ENCODE assay signal across 8 cellular contexts in genomic region chr12:123232807-123233504, GRCh38. TPM values are rescaled to one million over a fixed set of nuclear protein-coding genes. Genes with fewer than 3 reads are reported as not detected.
DNase-seq lines count a peak whose midpoint lies in the region; TF ChIP-seq lines count a peak whose summit lies in the region.

MPHOSPH9 (minus strand) TSS chr12:123233141; CDS start chr12:123230364, 2,777 bp downstream.
MTRFR (plus strand) TSS chr12:123233436; CDS start chr12:123253675, 20,239 bp downstream.

- in situ Hi-C loops in HAP-1 (cut with MboI; ENCODE audit: low sequenced_read_pairs): no loop called here

- H2AFZ ChIP-seq in MM.1S (ENCODE audit: low read length) (peak within 1 kb of the TSS; percentile 83), neural cell (ENCODE audit: low read depth, low read length) (peak within 1 kb of the TSS; percentile 86)

- H3K4me2 ChIP-seq in MM.1S (ENCODE audit: low read depth, low read length): peak within 1 kb of the TSS; percentile 83
- peak within 1 kb of the TSS; percentile 87 for H3K4me2 ChIP-seq in neural cell (ENCODE audit: low read length)

- no peaks in the 10 kb centered on the region for H4K20me1 ChIP-seq in MM.1S (ENCODE audit: insufficient read depth, low read length)
- no peaks in the 10 kb centered on the region for H4K20me1 ChIP-seq in neural cell (ENCODE audit: insufficient read depth)

- TF ChIP-seq POLR2A in stomach (IDR thresholded peaks at IDR 0.05): peak in 2 of 4 donors; percentile 85 to 86

- H3K9me3 ChIP-seq in ES-I3 (ENCODE audit: control insufficient read depth, insufficient read depth, low read length) (no peaks in the 10 kb centered on the region), HAP-1 (peaks cover 2% of the 10 kb centered on the region; the same call in 1 of the 2 replicates), MM.1S (replicated peaks; ENCODE audit: insufficient read depth, low read length) (no peaks in the 10 kb centered on the region), neural cell (ENCODE audit: low read length) (no peaks in the 10 kb centered on the region), stomach (no peaks in the 10 kb centered on the region)

- 0% methylated on average over 20 to 66 of the region's 66 CpGs for WGBS in stomach, 5 donors

- TF ChIP-seq CTCF in MM.1S (IDR thresholded peaks at IDR 0.05; ENCODE audit: low read length) (no peak), fibroblast of villous mesenchyme (IDR thresholded peaks at IDR 0.05; ENCODE audit: insufficient read depth, low read depth, low read length) (no peak), neural cell (IDR thresholded peaks at IDR 0.05; ENCODE audit: poor library complexity, severe bottlenecking) (no peak), stomach (IDR thresholded peaks at IDR 0.05) (no peak)

- TF ChIP-seq RAD21 in neural cell (conservative IDR thresholded peaks at IDR 0.05): peak; percentile 23

- H3K79me2 ChIP-seq in MM.1S (ENCODE audit: low read length) (peaks cover 74% of the 10 kb centered on the region), neural cell (replicated peaks; ENCODE audit: insufficient read depth, low read length) (peaks cover 53% of the 10 kb centered on the region)

- H3K4me3 ChIP-seq in HAP-1 (peak within 1 kb of the TSS; percentile 81), MM.1S (ENCODE audit: low read length) (peak within 1 kb of the TSS; percentile 87), fibroblast of villous mesenchyme (ENCODE audit: low read depth, low read length) (peak within 1 kb of the TSS; percentile 99), neural cell (ENCODE audit: low read length) (peak within 1 kb of the TSS; percentile 82), stomach (peak within 1 kb of the TSS; percentile 85 to 97 (median 92))

- no peaks in the 10 kb centered on the region for H3K9me2 ChIP-seq in MM.1S (replicated peaks; ENCODE audit: insufficient read depth, low read length)
- no peaks in the 10 kb centered on the region for H3K9me2 ChIP-seq in neural cell (ENCODE audit: insufficient read depth, low read length)

- DNase-seq in HAP-1 (ENCODE audit: low spot score in 2 of 2): peak; percentile 99
- peak; percentile 96 for DNase-seq in MM.1S
- DNase-seq in SIG-M5 (lab: John Stamatoyannopoulos, UW): peak; percentile 97
- DNase-seq in activated gamma-delta T cell (lab: John Stamatoyannopoulos, UW): peak; percentile 98
- peak; percentile 100 for DNase-seq in fibroblast of villous mesenchyme (ENCODE audit: low read depth)
- peak; percentile 98 for DNase-seq in stomach

- intact Hi-C loops in stomach (cut with DNase I; ENCODE audit: low total_unique reads): loop anchor here (10.0 kb wide), 2 partner anchors 198 to 248 kb away; partner anchors contain the start of gene ARL6IP4

- H3K27ac ChIP-seq in MM.1S (ENCODE audit: low read length) (peak within 1 kb of the TSS; percentile 62; the same call in 1 of the 2 replicates), neural cell (ENCODE audit: low read length) (peak within 1 kb of the TSS; percentile 87), stomach (peak within 1 kb of the TSS; percentile 90 to 97 (median 96))

- 0 out of 2 replicates have a peak, but pooled peaks cover 7% of the 10 kb centered on the region for H3F3A ChIP-seq in MM.1S (ENCODE audit: insufficient read depth, low read length)
- H3F3A ChIP-seq in neural cell (ENCODE audit: insufficient read depth, low read length, poor library complexity, severe bottlenecking): no peaks in the 10 kb centered on the region

- H3K9ac ChIP-seq in ES-I3 (ENCODE audit: low read depth, low read length): peak within 1 kb of the TSS; percentile 67
- peak within 1 kb of the TSS; percentile 84 for H3K9ac ChIP-seq in MM.1S (ENCODE audit: low read length)
- H3K9ac ChIP-seq in neural cell (ENCODE audit: low read length): peak within 1 kb of the TSS; percentile 83

- H3K4me1 ChIP-seq in ES-I3 (ENCODE audit: insufficient read depth, low read length) (no peaks in the 10 kb centered on the region), HAP-1 (peaks cover 25% of the 10 kb centered on the region), MM.1S (ENCODE audit: low read length) (peaks cover 6% of the 10 kb centered on the region; the same call in 1 of the 2 replicates), stomach (peaks cover 38 to 82% (median 64%) of the 10 kb centered on the region in 4 donors)

- H3K36me3 ChIP-seq in ES-I3 (ENCODE audit: insufficient read depth, low read length) (no peaks in the 10 kb centered on the region; the same call in 1 of the 2 replicates), HAP-1 (replicated peaks) (peaks cover 16% of the 10 kb centered on the region), MM.1S (replicated peaks; ENCODE audit: insufficient read depth, low read length) (no peaks in the 10 kb centered on the region), neural cell (ENCODE audit: insufficient read depth, low read length) (no peaks in the 10 kb centered on the region), stomach (peaks cover 0 to 4% (median 0%) of the 10 kb centered on the region in 4 donors)

- H3K27me3 ChIP-seq in HAP-1 (ENCODE audit: low read depth) (no peaks in the 10 kb centered on the region), MM.1S (replicated peaks; ENCODE audit: insufficient read depth, low read length) (no peaks in the 10 kb centered on the region), neural cell (ENCODE audit: insufficient read depth, low read depth, low read length) (no peaks in the 10 kb centered on the region), stomach (no peaks in the 10 kb centered on the region)

- TF ChIP-seq EP300 in neural cell (conservative IDR thresholded peaks at IDR 0.05; ENCODE audit: poor library complexity, severe bottlenecking): peak; percentile 67
- TF ChIP-seq EP300 in stomach (IDR thresholded peaks at IDR 0.05): no peak

TF ChIP-seq in neural cell, 6 proteins besides CTCF, POLR2A, EP300 and RAD21:
- TF ChIP-seq REST (IDR thresholded peaks at IDR 0.05; ENCODE audit: borderline replicate concordance) (peak; percentile 95), TAF1 (IDR thresholded peaks at IDR 0.05; ENCODE audit: low read depth) (peak; percentile 95), SMC3 (conservative IDR thresholded peaks at IDR 0.05; ENCODE audit: poor library complexity) (peak; percentile 42), POLR2AphosphoS5 (IDR thresholded peaks at IDR 0.05) (peak; percentile 98), EZH2 (IDR thresholded peaks at IDR 0.05; ENCODE audit: borderline replicate concordance, insufficient read depth, low read length, poor library complexity, severe bottlenecking) (no peak), MXI1 (conservative IDR thresholded peaks at IDR 0.05; ENCODE audit: poor library complexity, severe bottlenecking) (peak; percentile 87)
TF ChIP-seq in neural cell: peak in this region for 5.

RNA-seq across cellular contexts. Expression of gene MPHOSPH9, which starts in this region (rescaled TPM):
- total RNA-seq in fibroblast of villous mesenchyme (43.5 and 61.3 TPM in 2 replicates), stomach (100 to 1,000 TPM in 2 of 5 donors, 10 to 100 TPM in 3; 44.6 to 288 (median 57.3) TPM)
- polyA plus RNA-seq in neural cell (59.1 and 66.8 TPM in 2 replicates), stomach (1 to 10 TPM; 4.9 to 6.0 (median 5.7) TPM)
- polyA minus RNA-seq in neural cell: 139 and 155 TPM in 2 replicates

RNA-seq across cellular contexts. Expression of gene MTRFR, which starts in this region (rescaled TPM):
- 9.0 and 10.4 TPM in 2 replicates for total RNA-seq in fibroblast of villous mesenchyme
- 24.1 and 30.0 TPM in 2 replicates for polyA plus RNA-seq in neural cell
- polyA minus RNA-seq in neural cell: 15.1 and 22.2 TPM in 2 replicates
- 10 to 100 TPM in 2 of 5 donors, 1 to 10 TPM in 2, not detected in 1; 3.1 to 20.0 (median 9.9) TPM for total RNA-seq in stomach
- 10 to 100 TPM in 1 of 3 donors, 1 to 10 TPM in 2; 7.6 to 13.7 (median 9.5) TPM for polyA plus RNA-seq in stomach

Comparison
In these comparisons a context has a peak if more than half of its experiments do, and no peak if none do; other contexts are left out.
1. Peak in every context shown above with its lines: DNase-seq, H3K4me3 ChIP-seq and H3K27ac ChIP-seq.